ENCODE assay signal across 35 cellular contexts in the genomic region with DNA sequence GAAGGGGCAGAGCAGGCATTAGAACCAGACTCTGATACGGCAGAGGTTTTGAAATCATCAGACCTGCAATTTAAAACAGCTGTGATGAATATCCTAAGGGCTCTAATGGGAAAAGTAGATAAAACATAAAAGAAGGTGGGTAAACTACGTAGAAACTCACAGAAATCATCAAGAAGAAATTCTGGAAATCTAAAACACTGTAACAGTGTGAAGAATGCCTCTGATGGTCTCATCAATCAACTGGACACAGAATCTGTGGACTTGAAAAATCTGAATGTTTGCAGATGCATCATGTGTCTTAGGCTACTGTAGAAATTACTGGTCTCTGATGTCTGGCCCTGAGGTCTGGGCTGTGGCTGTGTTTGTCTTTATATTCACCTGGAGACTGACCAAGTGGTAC.
"Had no signal": no experiment of that assay in that cellular context is flagged by ENCODE, and none has a peak within 500 bp of the region (broad histone marks: within the 10 kb centered on the region; RNA-seq: fewer than 3 reads in every experiment).

No MANE protein-coding gene starts in this region.

- H3K4me1 ChIP-seq: adrenal gland, ascending aorta had no signal

- H3K36me3 ChIP-seq: adrenal gland had no signal

- H3K9me3 Mint-ChIP-seq: activated B cell treated with CpG ODN at 0.5 μM for 24 hours; activated CD4-positive, alpha-beta memory T cell treated with anti-CD3 and anti-CD28 coated beads for 36 hours; activated CD4-positive, alpha-beta T cell treated with anti-CD3 and anti-CD28 coated beads, Interleukin-2, amount 10 ng/mL, durations not matched to agents 24 days and 14 days; activated CD8-positive, alpha-beta T cell treated with anti-CD3 and anti-CD28 coated beads for 36 hours; activated naive CD4-positive, alpha-beta T cell treated with anti-CD3 and anti-CD28 coated beads for 36 hours; activated naive CD4-positive, alpha-beta T cell treated with anti-CD3 and anti-CD28 coated beads, Interleukin-2, amount 50 U/mL, for 72 hours; activated naive CD8-positive, alpha-beta T cell treated with anti-CD3 and anti-CD28 coated beads for 36 hours; activated T-cell treated with anti-CD3 and anti-CD28 coated beads, Interleukin-2, amount 50 U/mL, for 4 hours; activated T-cell treated with anti-CD3 and anti-CD28 coated beads, Interleukin-2, amount 50 U/mL, for 72 hours; activated T-helper 1 cell treated with anti-CD3 and anti-CD28 coated beads, Interleukin-12 subunit alpha, Interleukin-12 subunit beta, Interleukin-2, Interleukin-4 antibody, amounts not matched to agents 30 ng/mL and 10 ng/mL and 1 ng/mL, durations not matched to agents 14 hours and 24 hours and 36 hours; activated T-helper 17 cell treated with anti-CD3 and anti-CD28 coated beads, Interleukin-2, amount 50 U/mL, for 72 hours; brain; central memory CD8-positive, alpha-beta T cell; T-helper 1 cell treated with Interleukin-12 subunit alpha and Interleukin-12 subunit beta and Interleukin-4 antibody, amounts not matched to agents 30 μg/mL and 1 μg/mL, for 36 hours; T-helper 2 cell treated with Interferon-gamma antibody and Interleukin-4, amounts not matched to agents 5 μg/mL and 100 μg/mL, for 36 hours had no signal

- DNase-seq: activated B cell treated with CpG ODN at 0.5 μM for 24 hours; activated CD4-positive, alpha-beta memory T cell treated with anti-CD3 and anti-CD28 coated beads for 36 hours; activated CD4-positive, alpha-beta T cell treated with anti-CD3 and anti-CD28 coated beads for 4 hours; activated CD4-positive, alpha-beta T cell treated with anti-CD3 and anti-CD28 coated beads, Interleukin-2, amount 10 ng/mL, durations not matched to agents 24 days and 14 days; activated CD4-positive, alpha-beta T cell treated with anti-CD3 and anti-CD28 coated beads, Interleukin-2, amount 50 U/mL, for 1 hour; activated CD4-positive, alpha-beta T cell treated with anti-CD3 and anti-CD28 coated beads, Interleukin-2, amount 50 U/mL, for 4 hours; activated CD4-positive, CD25-positive, alpha-beta regulatory T cell treated with anti-CD3 and anti-CD28 coated beads, Interleukin-2, amount 50 U/mL, for 72 hours; activated CD8-positive, alpha-beta memory T cell treated with anti-CD3 and anti-CD28 coated beads, Interleukin-2, amount 50 U/mL, for 4 hours; activated CD8-positive, alpha-beta T cell treated with anti-CD3 and anti-CD28 coated beads for 36 hours; activated effector memory CD4-positive, alpha-beta T cell treated with anti-CD3 and anti-CD28 coated beads, Interleukin-2, amount 50 U/mL, for 16 hours; activated gamma-delta T cell treated with Interleukin-2 at 50 U/mL for 16 hours; activated naive CD4-positive, alpha-beta T cell; activated naive CD4-positive, alpha-beta T cell treated with anti-CD3 and anti-CD28 coated beads for 36 hours; activated naive CD4-positive, alpha-beta T cell treated with anti-CD3 and anti-CD28 coated beads, Interleukin-2, amount 50 U/mL, for 16 hours; activated naive CD8-positive, alpha-beta T cell treated with anti-CD3 and anti-CD28 coated beads for 36 hours; activated T-cell treated with anti-CD3 and anti-CD28 coated beads for 4 hours; activated T-cell treated with anti-CD3 and anti-CD28 coated beads, Interleukin-2, amount 50 U/mL, for 1 hour; activated T-cell treated with anti-CD3 and anti-CD28 coated beads, Interleukin-2, amount 50 U/mL, for 4 hours; activated T-cell treated with anti-CD3 and anti-CD28 coated beads, Interleukin-2, amount 50 U/mL, for 72 hours; adrenal gland; amniotic stem cell; caudate nucleus; cerebellar nuclear complex; T-helper 2 cell; T-helper 9 cell had no signal

- H3K4me3 ChIP-seq: adrenal gland, ascending aorta, cardiac muscle cell had no signal

- H3K4me3 Mint-ChIP-seq: activated B cell treated with CpG ODN at 0.5 μM for 24 hours; activated CD4-positive, alpha-beta memory T cell treated with anti-CD3 and anti-CD28 coated beads for 36 hours; activated CD4-positive, alpha-beta T cell treated with anti-CD3 and anti-CD28 coated beads, Interleukin-2, amount 10 ng/mL, durations not matched to agents 24 days and 14 days; activated CD8-positive, alpha-beta T cell treated with anti-CD3 and anti-CD28 coated beads for 36 hours; activated naive CD4-positive, alpha-beta T cell treated with anti-CD3 and anti-CD28 coated beads for 36 hours; activated naive CD8-positive, alpha-beta T cell treated with anti-CD3 and anti-CD28 coated beads for 36 hours; activated T-cell treated with anti-CD3 and anti-CD28 coated beads, Interleukin-2, amount 50 U/mL, for 4 hours; activated T-cell treated with anti-CD3 and anti-CD28 coated beads, Interleukin-2, amount 50 U/mL, for 72 hours; activated T-helper 1 cell treated with anti-CD3 and anti-CD28 coated beads, Interleukin-12 subunit alpha, Interleukin-12 subunit beta, Interleukin-2, Interleukin-4 antibody, amounts not matched to agents 30 ng/mL and 10 ng/mL and 1 ng/mL, durations not matched to agents 14 hours and 24 hours and 36 hours; activated T-helper 17 cell treated with anti-CD3 and anti-CD28 coated beads, Interleukin-2, amount 50 U/mL, for 72 hours; brain; central memory CD8-positive, alpha-beta T cell; T-helper 1 cell treated with Interleukin-12 subunit alpha and Interleukin-12 subunit beta and Interleukin-4 antibody, amounts not matched to agents 30 μg/mL and 1 μg/mL, for 36 hours; T-helper 2 cell treated with Interferon-gamma antibody and Interleukin-4, amounts not matched to agents 5 μg/mL and 100 μg/mL, for 36 hours had no signal

- H3K4me1 Mint-ChIP-seq: activated B cell treated with CpG ODN at 0.5 μM for 24 hours; activated CD4-positive, alpha-beta T cell treated with anti-CD3 and anti-CD28 coated beads, Interleukin-2, amount 10 ng/mL, durations not matched to agents 24 days and 14 days; activated naive CD8-positive, alpha-beta T cell treated with anti-CD3 and anti-CD28 coated beads for 36 hours; activated T-helper 17 cell treated with anti-CD3 and anti-CD28 coated beads, Interleukin-2, amount 50 U/mL, for 72 hours; central memory CD8-positive, alpha-beta T cell had no signal

- H3K9me3 ChIP-seq: adrenal gland, ascending aorta had no signal

- H3K27ac ChIP-seq: adrenal gland, ascending aorta, cardiac muscle cell, VCaP had no signal

- H3K27me3 Mint-ChIP-seq: activated B cell treated with CpG ODN at 0.5 μM for 24 hours; activated CD8-positive, alpha-beta T cell treated with anti-CD3 and anti-CD28 coated beads for 36 hours; activated T-helper 17 cell treated with anti-CD3 and anti-CD28 coated beads, Interleukin-2, amount 50 U/mL, for 72 hours; brain; central memory CD8-positive, alpha-beta T cell had no signal

- H3K27ac Mint-ChIP-seq: activated B cell treated with CpG ODN at 0.5 μM for 24 hours; activated CD4-positive, alpha-beta memory T cell treated with anti-CD3 and anti-CD28 coated beads for 36 hours; activated CD4-positive, alpha-beta T cell treated with anti-CD3 and anti-CD28 coated beads, Interleukin-2, amount 10 ng/mL, durations not matched to agents 24 days and 14 days; activated CD8-positive, alpha-beta T cell treated with anti-CD3 and anti-CD28 coated beads for 36 hours; activated naive CD4-positive, alpha-beta T cell treated with anti-CD3 and anti-CD28 coated beads for 36 hours; activated naive CD4-positive, alpha-beta T cell treated with anti-CD3 and anti-CD28 coated beads, Interleukin-2, amount 50 U/mL, for 72 hours; activated naive CD8-positive, alpha-beta T cell treated with anti-CD3 and anti-CD28 coated beads for 36 hours; activated T-cell treated with anti-CD3 and anti-CD28 coated beads, Interleukin-2, amount 50 U/mL, for 72 hours; activated T-helper 1 cell treated with anti-CD3 and anti-CD28 coated beads, Interleukin-12 subunit alpha, Interleukin-12 subunit beta, Interleukin-2, Interleukin-4 antibody, amounts not matched to agents 30 ng/mL and 10 ng/mL and 1 ng/mL, durations not matched to agents 14 hours and 24 hours and 36 hours; activated T-helper 17 cell treated with anti-CD3 and anti-CD28 coated beads, Interleukin-2, amount 50 U/mL, for 72 hours; brain; T-helper 1 cell treated with Interleukin-12 subunit alpha and Interleukin-12 subunit beta and Interleukin-4 antibody, amounts not matched to agents 30 μg/mL and 1 μg/mL, for 36 hours; T-helper 2 cell treated with Interferon-gamma antibody and Interleukin-4, amounts not matched to agents 5 μg/mL and 100 μg/mL, for 36 hours had no signal

- H3K27me3 ChIP-seq: adrenal gland, ascending aorta, cardiac muscle cell had no signal

- H3K36me3 Mint-ChIP-seq: activated CD4-positive, alpha-beta memory T cell treated with anti-CD3 and anti-CD28 coated beads for 36 hours; activated naive CD4-positive, alpha-beta T cell treated with anti-CD3 and anti-CD28 coated beads, Interleukin-2, amount 50 U/mL, for 72 hours; activated naive CD8-positive, alpha-beta T cell treated with anti-CD3 and anti-CD28 coated beads for 36 hours had no signal
